19 cellular contexts compared by ENCODE assay signal in the genomic region with DNA sequence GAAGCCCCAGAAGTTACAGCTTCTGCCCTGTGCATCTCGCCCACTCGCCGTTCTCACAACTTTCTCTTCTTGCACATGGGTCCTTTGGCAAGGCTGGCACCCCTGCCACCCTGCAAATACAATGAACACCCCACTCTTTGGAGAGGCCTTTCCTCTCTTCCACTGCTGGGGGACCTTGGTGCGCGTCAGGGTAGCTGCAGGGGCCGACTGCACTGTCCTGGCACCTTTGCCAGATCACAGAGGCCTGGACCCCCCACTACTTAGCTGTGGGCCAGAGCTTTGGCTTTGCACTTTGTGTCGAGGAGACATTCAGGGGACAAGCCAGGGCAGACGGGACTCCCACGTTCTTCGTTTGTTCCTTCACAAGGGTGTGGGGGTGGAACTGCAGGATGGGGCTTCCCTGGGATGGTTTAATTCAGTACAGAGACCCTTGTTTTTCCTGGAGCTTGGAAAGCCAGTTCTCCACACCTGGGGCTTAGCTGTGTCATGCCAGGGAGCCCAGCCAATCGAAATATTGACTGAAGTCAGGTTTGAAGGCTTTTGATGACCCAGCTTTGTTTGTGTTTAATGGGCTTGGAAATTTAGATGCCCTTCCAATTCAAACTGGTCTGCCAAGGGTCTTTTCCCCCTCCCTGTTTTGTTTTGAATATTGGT.
"Had no signal": no experiment of that assay in that cellular context is flagged by ENCODE, and none has a peak within 500 bp of the region (broad histone marks: within the 10 kb centered on the region; RNA-seq: fewer than 3 reads in every experiment).

No MANE protein-coding gene starts in this region.

- H3K36me3 Mint-ChIP-seq: neural progenitor cell had no signal

- H3K4me1 ChIP-seq: gastrocnemius medialis, tibial artery had no signal

- FAIRE-seq: astrocyte, kidney, TTC549 had no signal

- H3K27ac Mint-ChIP-seq: neural progenitor cell had no signal

- H3K9me3 Mint-ChIP-seq: neural progenitor cell had no signal

- H3K9me3 ChIP-seq: gastrocnemius medialis, heart right ventricle, tibial artery, vagina had no signal

- ATAC-seq: gastrocnemius medialis, heart right ventricle, right cardiac atrium had no signal

- H3K4me3 ChIP-seq: gastrocnemius medialis, heart right ventricle, neural progenitor cell, smooth muscle cell, tibial artery, vagina had no signal

- H3K27ac ChIP-seq: epithelial cell of prostate, gastrocnemius medialis, heart right ventricle, neural progenitor cell, tibial artery, vagina had no signal

- H3K4me3 Mint-ChIP-seq: neural progenitor cell had no signal

- H3K27me3 ChIP-seq: neural progenitor cell, vagina had no signal

- DNase-seq: activated CD4-positive, alpha-beta T cell treated with anti-CD3 and anti-CD28 coated beads, Interleukin-2, amount 50 U/mL, for 1 hour; activated CD4-positive, CD25-positive, alpha-beta regulatory T cell; activated gamma-delta T cell treated with Interleukin-2 at 50 U/mL for 16 hours; activated T-cell treated with anti-CD3 and anti-CD28 coated beads, Interleukin-2, amount 50 U/mL, for 1 hour; caudate nucleus; cortex of kidney; effector memory CD4-positive, alpha-beta T cell; gastrocnemius medialis; heart right ventricle; kidney; right cardiac atrium; T-helper 2 cell; tibial artery had no signal

- H3K36me3 ChIP-seq: gastrocnemius medialis, heart right ventricle, neural progenitor cell, tibial artery, vagina had no signal
